In genomic region chr9:127392166-127392565, GRCh38 we compare ENCODE assay signal across 16 cellular contexts.
"Had no signal": no experiment of that assay in that cellular context is flagged by ENCODE, and none has a peak within 500 bp of the region (broad histone marks: within the 10 kb centered on the region; RNA-seq: fewer than 3 reads in every experiment).

No MANE protein-coding gene starts in this region.

- ATAC-seq: activated T-helper 17 cell treated with anti-CD3 and anti-CD28 coated beads, Interleukin-2, amount 50 U/mL, for 72 hours; gastrocnemius medialis; heart right ventricle; stimulated activated naive B cell treated with anti-CD40 and anti-IgM and Interleukin-4, amounts not matched to agents 10 μg/mL and 1 μg/mL and 100 μg/mL, for 72 hours had no signal

- H3K9ac ChIP-seq: parathyroid adenoma had no signal

- DNase-seq: activated CD4-positive, CD25-positive, alpha-beta regulatory T cell treated with anti-CD3 and anti-CD28 coated beads, Interleukin-2, amount 50 U/mL, for 72 hours; activated naive CD4-positive, alpha-beta T cell treated with anti-CD3 and anti-CD28 coated beads, Interleukin-2, amount 10 ng/mL, durations not matched to agents 7 days and 5 days; erythroblast; gastrocnemius medialis; heart right ventricle; naive B cell; retina; stimulated activated CD4-positive, alpha-beta T cell treated with anti-CD3 and anti-CD28 coated beads, Interleukin-4, amount 100 ng/mL, for 1 hour; stimulated activated naive B cell treated with anti-CD40 and anti-IgM and Interleukin-4, amounts not matched to agents 10 μg/mL and 1 μg/mL and 100 μg/mL, for 72 hours; SW 1271; transverse colon had no signal

- H3K27ac ChIP-seq: adrenal gland, cardiac muscle cell, gastrocnemius medialis, heart right ventricle, parathyroid adenoma, transverse colon had no signal

- H3K4me1 ChIP-seq: parathyroid adenoma had no signal

- H3K4me3 ChIP-seq: adrenal gland, cardiac muscle cell, gastrocnemius medialis, heart right ventricle, transverse colon had no signal

- H3K4me3 Mint-ChIP-seq: activated naive CD4-positive, alpha-beta T cell treated with anti-CD3 and anti-CD28 coated beads, Interleukin-2, amount 10 ng/mL, durations not matched to agents 7 days and 5 days; activated T-helper 17 cell treated with anti-CD3 and anti-CD28 coated beads, Interleukin-2, amount 50 U/mL, for 72 hours; naive B cell; stimulated activated naive B cell treated with anti-CD40 and anti-IgM and Interleukin-4, amounts not matched to agents 10 μg/mL and 1 μg/mL and 100 μg/mL, for 72 hours had no signal

- H3K9me3 Mint-ChIP-seq: activated naive CD4-positive, alpha-beta T cell treated with anti-CD3 and anti-CD28 coated beads, Interleukin-2, amount 10 ng/mL, durations not matched to agents 7 days and 5 days; activated T-helper 17 cell treated with anti-CD3 and anti-CD28 coated beads, Interleukin-2, amount 50 U/mL, for 72 hours; naive B cell; stimulated activated naive B cell treated with anti-CD40 and anti-IgM and Interleukin-4, amounts not matched to agents 10 μg/mL and 1 μg/mL and 100 μg/mL, for 72 hours had no signal

- H3K36me3 ChIP-seq: cardiac muscle cell, gastrocnemius medialis, transverse colon had no signal

- H3K36me3 Mint-ChIP-seq: activated naive CD4-positive, alpha-beta T cell treated with anti-CD3 and anti-CD28 coated beads, Interleukin-2, amount 10 ng/mL, durations not matched to agents 7 days and 5 days; naive B cell; stimulated activated naive B cell treated with anti-CD40 and anti-IgM and Interleukin-4, amounts not matched to agents 10 μg/mL and 1 μg/mL and 100 μg/mL, for 72 hours had no signal

- H3K9me3 ChIP-seq: adrenal gland, gastrocnemius medialis, heart right ventricle, transverse colon had no signal

- FAIRE-seq: islet of Langerhans had no signal

- H3K27ac Mint-ChIP-seq: activated naive CD4-positive, alpha-beta T cell treated with anti-CD3 and anti-CD28 coated beads, Interleukin-2, amount 10 ng/mL, durations not matched to agents 7 days and 5 days; activated T-helper 17 cell treated with anti-CD3 and anti-CD28 coated beads, Interleukin-2, amount 50 U/mL, for 72 hours; stimulated activated naive B cell treated with anti-CD40 and anti-IgM and Interleukin-4, amounts not matched to agents 10 μg/mL and 1 μg/mL and 100 μg/mL, for 72 hours had no signal
